Comparison of ENCODE assay signal across 25 cellular contexts in the genomic region with DNA sequence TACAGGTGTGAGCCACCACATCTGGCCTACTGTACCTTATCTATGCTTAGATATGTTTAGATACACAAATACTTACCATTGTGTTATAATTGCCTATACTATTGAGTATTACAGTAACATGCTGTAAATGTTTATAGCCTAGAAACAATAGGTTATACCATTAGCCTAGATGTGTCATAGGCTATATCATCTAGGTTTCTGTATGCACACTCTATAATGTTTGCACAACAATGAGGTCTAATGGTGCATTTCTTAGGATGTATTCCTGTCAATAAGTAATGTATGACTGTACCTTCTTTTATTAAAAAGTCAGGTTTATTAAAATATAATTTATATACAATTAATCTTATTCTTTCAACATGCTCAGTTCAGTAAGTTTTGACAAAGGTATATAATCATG.
"Had no signal": no experiment of that assay in that cellular context is flagged by ENCODE, and none has a peak within 500 bp of the region (broad histone marks: within the 10 kb centered on the region; RNA-seq: fewer than 3 reads in every experiment).

No MANE protein-coding gene starts in this region.

- DNase-seq: activated B cell treated with CpG ODN at 0.5 μM for 24 hours; activated CD4-positive, alpha-beta T cell treated with anti-CD3 and anti-CD28 coated beads, Interleukin-2, amount 50 U/mL, for 1 hour; activated CD8-positive, alpha-beta memory T cell treated with anti-CD3 and anti-CD28 coated beads, Interleukin-2, amount 10 ng/mL, durations not matched to agents 7 days and 5 days; activated CD8-positive, alpha-beta T cell treated with anti-CD3 and anti-CD28 coated beads, Interleukin-2, amount 10 ng/mL, durations not matched to agents 7 days and 5 days; activated naive CD4-positive, alpha-beta T cell; activated T-cell treated with anti-CD3 and anti-CD28 coated beads for 4 hours; activated T-cell treated with anti-CD3 and anti-CD28 coated beads, Interleukin-2, amount 50 U/mL, for 72 hours; effector CD8-positive, alpha-beta T cell; head of caudate nucleus; hypothalamus; immature natural killer cell; left lung; lower lobe of right lung; mucosa of descending colon; posterior cingulate gyrus; right lobe of liver; stimulated activated CD4-positive, alpha-beta T cell treated with anti-CD3 and anti-CD28 coated beads, Interleukin-4, amount 100 ng/mL, for 24 hours; stimulated activated naive CD8-positive, alpha-beta T cell treated with anti-CD3 and anti-CD28 coated beads, Interleukin-15, amount 100 ng/mL, for 72 hours; substantia nigra; T-helper 1 cell; uterus had no signal

- H3K4me1 ChIP-seq: left lung, lower lobe of right lung, right lobe of liver, uterus had no signal

- H3K27ac ChIP-seq: left lung, lower lobe of right lung, right lobe of liver, uterus had no signal

- H3K27me3 ChIP-seq: left lung, right lobe of liver, uterus had no signal

- ATAC-seq: activated CD8-positive, alpha-beta memory T cell treated with anti-CD3 and anti-CD28 coated beads, Interleukin-2, amount 10 ng/mL, durations not matched to agents 7 days and 5 days; activated CD8-positive, alpha-beta T cell treated with anti-CD3 and anti-CD28 coated beads, Interleukin-2, amount 10 ng/mL, durations not matched to agents 7 days and 5 days; activated naive CD4-positive, alpha-beta T cell treated with anti-CD3 and anti-CD28 coated beads, Interleukin-2, amount 50 U/mL, for 72 hours; activated T-cell treated with anti-CD3 and anti-CD28 coated beads, Interleukin-2, amount 50 U/mL, for 72 hours; left lung; lower lobe of right lung; mucosa of descending colon; natural killer cell treated with Interleukin-12 subunit alpha and Interleukin-12 subunit beta and Interleukin-15 and Interleukin-18, amount 100 ng/mL, for 72 hours; stimulated activated effector memory CD8-positive, alpha-beta T cell treated with anti-CD3 and anti-CD28 coated beads, Interleukin-12 subunit alpha, Interleukin-12 subunit beta, amount 100 ng/mL, for 72 hours; stimulated activated naive CD8-positive, alpha-beta T cell treated with anti-CD3 and anti-CD28 coated beads, Interleukin-15, amount 100 ng/mL, for 72 hours had no signal

- H3K36me3 ChIP-seq: left lung, lower lobe of right lung, right lobe of liver, uterus had no signal

- H3K4me3 ChIP-seq: left lung, lower lobe of right lung, mucosa of descending colon, right lobe of liver, uterus had no signal

- H3K9me3 ChIP-seq: left lung, lower lobe of right lung, right lobe of liver, uterus had no signal

- FAIRE-seq: colon had no signal
